ENCODE assay signal across 1 cellular context in the genomic region with DNA sequence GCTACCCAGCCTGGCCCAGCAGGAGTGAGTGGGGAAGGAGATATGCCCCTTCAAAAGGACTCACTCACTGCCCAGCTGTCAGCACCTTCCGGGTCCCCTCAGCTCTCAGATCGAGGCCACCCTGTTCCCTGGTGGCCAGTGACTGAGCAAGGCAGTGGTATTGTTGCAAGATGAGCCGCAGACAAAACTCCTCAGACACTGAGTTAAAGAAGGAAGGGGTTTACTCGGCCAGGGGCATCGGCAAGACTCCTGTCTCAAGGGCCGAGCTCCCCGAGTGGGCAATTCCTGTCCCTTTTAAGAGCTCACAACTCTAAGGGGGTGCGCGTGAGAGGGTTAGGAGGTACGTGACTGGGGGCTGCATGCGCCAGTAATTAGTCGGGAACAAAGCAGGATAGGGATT.
TF ChIP-seq lines count a peak whose summit lies in the region.

No MANE protein-coding gene starts in this region.

TF ChIP-seq in SK-N-SH, 30 proteins besides CTCF, POLR2A, EP300 and RAD21:
- TF ChIP-seq JUND (IDR thresholded peaks at IDR 0.05) = no peak
- no peak for TF ChIP-seq GABPA (IDR thresholded peaks at IDR 0.05; ENCODE audit: low read depth)
- TF ChIP-seq MEF2A (IDR thresholded peaks at IDR 0.05; ENCODE audit: borderline replicate concordance, low read depth) = no peak
